ENCODE assay signal across 8 cellular contexts in genomic region chr3:127673191-127674098, GRCh38. TPM values are rescaled to one million over a fixed set of nuclear protein-coding genes. Genes with fewer than 3 reads are reported as not detected.
DNase-seq lines count a peak whose midpoint lies in the region; ATAC-seq, FAIRE-seq and TF ChIP-seq lines count a peak whose summit lies in the region.

No MANE protein-coding gene starts in this region.

- POLR2A ChIA-PET in CD4-positive, alpha-beta memory T cell (lab: Charles Lee; ENCODE audit: partially characterized antibody): interaction anchor here (0.5 to 3.3 kb wide), 8 partner anchors 9 to 1767 kb away, joined by 3 to 29 read pairs (median 7); partner anchors contain the start of genes IFT122, MBD4, MCM2 and TPRA1

- H3K27ac Mint-ChIP-seq in CD4-positive, alpha-beta memory T cell: peak overlapping the region; percentile 78 to 94 (median 91)
- peak overlapping the region; percentile 95 for H3K27ac Mint-ChIP-seq in T-helper 17 cell

- ATAC-seq in GM19463 (IDR thresholded peaks at IDR 0.05; ENCODE audit: unreplicated experiment): peak; percentile 41
- peak; percentile 59 for ATAC-seq in T-helper 17 cell
- no peak for ATAC-seq in HG03469 (IDR thresholded peaks at IDR 0.05; ENCODE audit: unreplicated experiment)

- H4K20me1 ChIP-seq in keratinocyte (ENCODE audit: control insufficient read depth, extremely low read depth, insufficient read depth, low read length): no peaks in the 10 kb centered on the region

- H3K27me3 Mint-ChIP-seq in CD4-positive, alpha-beta memory T cell: no peaks in the 10 kb centered on the region
- no peaks in the 10 kb centered on the region for H3K27me3 Mint-ChIP-seq in T-helper 17 cell

- peak in 4 of 5 donors; percentile 47 to 74 (median 54) for DNase-seq in CD4-positive, alpha-beta memory T cell
- DNase-seq in HL-60 (ENCODE audit: low read depth in 1 of 2, low spot score in 1 of 2): peak in 1 of 2 experiments; percentile 32
- DNase-seq in T-helper 17 cell: peak; percentile 27 to 53 (median 49)
- peak in 1 of 2 donors; percentile 55 for DNase-seq in breast epithelium (ENCODE audit: low spot score in 2 of 2)
- no peak for DNase-seq in keratinocyte (ENCODE audit: low read depth, low spot score)
- peak; percentile 50 to 58 for DNase-seq in stimulated activated CD4-positive, alpha-beta T cell treated with anti-CD3 and anti-CD28 coated beads, Interleukin-2, amount 100 ng/mL, for 24 hours

- H3K27ac ChIP-seq in CD4-positive, alpha-beta memory T cell (ENCODE audit: low read depth, low read length): peak overlapping the region; percentile 73
- H3K27ac ChIP-seq in HL-60 (replicated peaks) (peak overlapping the region; percentile 88; the same call in 1 of the 2 replicates), breast epithelium (peak overlapping the region; percentile 85 to 95), keratinocyte (ENCODE audit: control insufficient read depth, insufficient read depth, low read length) (peak overlapping the region; percentile 61)

- peak overlapping the region; percentile 81 for H3K9ac ChIP-seq in keratinocyte (ENCODE audit: control insufficient read depth, extremely low read depth, insufficient read depth, low read length)

- no peaks in the 10 kb centered on the region for H3K9me3 ChIP-seq in CD4-positive, alpha-beta memory T cell (ENCODE audit: control insufficient read depth in 1 of 2, low read length in 2 of 2)
- H3K9me3 ChIP-seq in T-helper 17 cell (ENCODE audit: control insufficient read depth, low read length, poor library complexity, severe bottlenecking): no peaks in the 10 kb centered on the region
- H3K9me3 ChIP-seq in breast epithelium: no peaks in the 10 kb centered on the region
- no peaks in the 10 kb centered on the region for H3K9me3 ChIP-seq in keratinocyte (ENCODE audit: control insufficient read depth, low read depth, low read length)

- intact Hi-C loops in CD4-positive, alpha-beta memory T cell (cut with micrococcal nuclease): loop anchor here (2.0 to 10.0 kb wide), 6 partner anchors 83 to 1759 kb away; partner anchors contain the start of genes CHCHD6, TPRA1 and ZXDC
- intact Hi-C loops in breast epithelium (cut with DNase I; ENCODE audit: low total_unique reads): no loop called here

- dilution Hi-C loops in keratinocyte (cut with MboI; ENCODE audit: extremely low pct_ligation_motif_present, low sequenced_read_pairs): no loop called here

- H3K4me2 ChIP-seq in keratinocyte (ENCODE audit: control insufficient read depth, extremely low read depth, insufficient read depth, low read depth, low read length): peak overlapping the region; percentile 85

- H3K27me3 ChIP-seq in CD4-positive, alpha-beta memory T cell (ENCODE audit: insufficient read depth, low read length): no peaks in the 10 kb centered on the region
- H3K27me3 ChIP-seq in HL-60 (ENCODE audit: insufficient read depth, poor library complexity, severe bottlenecking) (no peaks in the 10 kb centered on the region), breast epithelium (no peaks in the 10 kb centered on the region), keratinocyte (ENCODE audit: control insufficient read depth, extremely low read depth, insufficient read depth, low read length) (no peaks in the 10 kb centered on the region)

- no peak for TF ChIP-seq POLR2A in breast epithelium (IDR thresholded peaks at IDR 0.05)

- peaks cover 6 to 23% of the 10 kb centered on the region in 2 donors for H3K36me3 Mint-ChIP-seq in CD4-positive, alpha-beta memory T cell
- peaks cover 3% of the 10 kb centered on the region for H3K36me3 Mint-ChIP-seq in T-helper 17 cell (ENCODE audit: low read depth)

- H3K36me3 ChIP-seq in CD4-positive, alpha-beta memory T cell (ENCODE audit: insufficient read depth, low read length): peaks cover 10% of the 10 kb centered on the region
- peaks cover 6% of the 10 kb centered on the region for H3K36me3 ChIP-seq in breast epithelium
- peaks cover 0 to 6% of the 10 kb centered on the region in 2 experiments for H3K36me3 ChIP-seq in keratinocyte (ENCODE audit: control insufficient read depth in 2 of 2, extremely low read depth in 1 of 2, insufficient read depth in 2 of 2, low read length in 2 of 2)

- TF ChIP-seq CTCF in HL-60 (IDR thresholded peaks at IDR 0.05; ENCODE audit: insufficient read depth, low read length) (no peak), breast epithelium (IDR thresholded peaks at IDR 0.05) (no peak), keratinocyte (optimal IDR thresholded peaks at IDR 0.05 in 1 of 3, IDR thresholded peaks at IDR 0.05 in 1 of 3, conservative IDR thresholded peaks at IDR 0.05 in 1 of 3; ENCODE audit: extremely low read depth in 1 of 3, insufficient read depth in 2 of 3, low read length in 3 of 3) (no peak)

- CTCF ChIA-PET in CD4-positive, alpha-beta memory T cell (lab: Charles Lee; ENCODE audit: partially characterized antibody): interaction anchor here (1.0 to 1.1 kb wide), 2 partner anchors 10 to 22 kb away, joined by 3 to 4 read pairs; no protein-coding TSS in a partner anchor

- peak overlapping the region; percentile 86 to 94 (median 90) for H3K4me3 Mint-ChIP-seq in CD4-positive, alpha-beta memory T cell
- peak overlapping the region; percentile 94 for H3K4me3 Mint-ChIP-seq in T-helper 17 cell

- H2AFZ ChIP-seq in keratinocyte (ENCODE audit: control insufficient read depth, low read length): peak overlapping the region; percentile 86

- H3K9me3 Mint-ChIP-seq in CD4-positive, alpha-beta memory T cell: no peaks in the 10 kb centered on the region

- no peak for FAIRE-seq in keratinocyte (lab: Jason Lieb, UNC)

- H3K4me3 ChIP-seq in CD4-positive, alpha-beta memory T cell (ENCODE audit: low read length in 2 of 2): peak overlapping the region; percentile 61 to 80
- peak overlapping the region; percentile 80 for H3K4me3 ChIP-seq in HL-60 (replicated peaks; ENCODE audit: insufficient read depth, low read length)
- peak overlapping the region; percentile 93 to 99 (median 97) for H3K4me3 ChIP-seq in breast epithelium
- peak overlapping the region; percentile 66 to 85 (median 73) for H3K4me3 ChIP-seq in keratinocyte (ENCODE audit: control insufficient read depth in 2 of 3, extremely low read depth in 1 of 3, insufficient read depth in 2 of 3, low read depth in 1 of 3, low read length in 3 of 3)

- H3K79me2 ChIP-seq in keratinocyte (ENCODE audit: control insufficient read depth, insufficient read depth, low read length): no peaks in the 10 kb centered on the region

- no peaks in the 10 kb centered on the region for H3K9me1 ChIP-seq in keratinocyte (ENCODE audit: control insufficient read depth, extremely low read depth, insufficient read depth, low read length)

- peaks cover 31% of the 10 kb centered on the region for H3K4me1 ChIP-seq in CD4-positive, alpha-beta memory T cell (ENCODE audit: insufficient read depth, low read length)
- H3K4me1 ChIP-seq in breast epithelium: peaks cover 0 to 3% of the 10 kb centered on the region in 2 donors
- H3K4me1 ChIP-seq in keratinocyte (ENCODE audit: control insufficient read depth, extremely low read depth, insufficient read depth, low read length): peaks cover 31% of the 10 kb centered on the region

- peaks cover 20 to 41% (median 29%) of the 10 kb centered on the region in 4 donors for H3K4me1 Mint-ChIP-seq in CD4-positive, alpha-beta memory T cell
- H3K4me1 Mint-ChIP-seq in T-helper 17 cell: peaks cover 33% of the 10 kb centered on the region

RNA-seq across cellular contexts. Expression of gene ABTB1, which starts 0.7 kb away (rescaled TPM):
- total RNA-seq in CD4-positive, alpha-beta memory T cell: 100 to 1,000 TPM; 167 to 169 TPM
- polyA plus RNA-seq in CD4-positive, alpha-beta memory T cell: 10 to 100 TPM; 66.9 to 72.9 TPM
- total RNA-seq in T-helper 17 cell: 10 to 100 TPM; 88.6 to 95.2 TPM
- total RNA-seq in breast epithelium: 10 to 100 TPM; 32.0 to 43.6 (median 40.2) TPM
- 11.6 to 15.2 TPM (median 13.7 TPM) in 3 replicates for polyA plus RNA-seq in keratinocyte
- polyA plus RNA-seq in keratinocyte (2011; ENCODE audit: low read depth): 7.0 TPM
- 5.4 and 12.1 TPM in 2 replicates for polyA plus RNA-seq in keratinocyte (2011; cell fraction: cytosol; rRNA removed)
- polyA plus RNA-seq in keratinocyte (2011; cell fraction: nucleus; rRNA removed): 34.4 and 39.2 TPM in 2 replicates
- polyA plus RNA-seq in keratinocyte (2012; ENCODE audit: low replicate concordance): 11.3 and 11.7 TPM in 2 replicates
- 12.9 to 26.2 TPM (median 19.6 TPM) in 3 replicates for polyA minus RNA-seq in keratinocyte
- polyA minus RNA-seq in keratinocyte (2011; cell fraction: cytosol; rRNA and poly(A)+ RNA removed): 18.6 TPM
- 8.8 and 11.6 TPM in 2 replicates for polyA minus RNA-seq in keratinocyte (2011; cell fraction: nucleus; rRNA and poly(A)+ RNA removed)

RNA-seq across cellular contexts. Expression of gene PODXL2, which starts 44.5 kb away (rescaled TPM):
- total RNA-seq in CD4-positive, alpha-beta memory T cell: 1 to 10 TPM; 3.3 to 4.2 TPM
- polyA plus RNA-seq in CD4-positive, alpha-beta memory T cell: 1 to 10 TPM; 6.9 to 8.0 TPM
- total RNA-seq in T-helper 17 cell (1 to 10 TPM; 4.8 to 5.5 TPM), breast epithelium (10 to 100 TPM in 1 of 3 donors, 1 to 10 TPM in 2; 8.8 to 10.6 (median 8.8) TPM)
- 1.3 to 2.4 TPM (median 1.6 TPM) in 3 replicates for polyA plus RNA-seq in keratinocyte
- 1.6 TPM for polyA plus RNA-seq in keratinocyte (2011; ENCODE audit: low read depth)
- polyA plus RNA-seq in keratinocyte (2011; cell fraction: cytosol; rRNA removed): 1.2 and 1.9 TPM in 2 replicates
- polyA plus RNA-seq in keratinocyte (2011; cell fraction: nucleus; rRNA removed): 2.9 and 3.7 TPM in 2 replicates
- polyA plus RNA-seq in keratinocyte (2012; ENCODE audit: low replicate concordance): 1.2 and 1.5 TPM in 2 replicates
- 1.5 to 2.1 TPM in 2 of 3 replicates, not detected in the other for polyA minus RNA-seq in keratinocyte
- polyA minus RNA-seq in keratinocyte (2011; cell fraction: cytosol; rRNA and poly(A)+ RNA removed): 3.3 TPM
- polyA minus RNA-seq in keratinocyte (2011; cell fraction: nucleus; rRNA and poly(A)+ RNA removed): 2.4 and 2.9 TPM in 2 replicates
